Comparison of ENCODE assay signal across 21 cellular contexts in genomic region chr7:82211333-82211732, GRCh38.
"Had no signal": no experiment of that assay in that cellular context is flagged by ENCODE, and none has a peak within 500 bp of the region (broad histone marks: within the 10 kb centered on the region; RNA-seq: fewer than 3 reads in every experiment).

No MANE protein-coding gene starts in this region.

- H2AFZ ChIP-seq: hepatocyte, parathyroid adenoma had no signal

- H3K4me1 ChIP-seq: parathyroid adenoma, tibial artery had no signal

- H3K4me3 ChIP-seq: dorsolateral prefrontal cortex, heart left ventricle, hepatocyte, mucosa of descending colon, right atrium auricular region, stomach, testis, tibial artery had no signal

- H3K4me2 ChIP-seq: hepatocyte had no signal

- ATAC-seq: heart left ventricle; left lobe of liver; mucosa of descending colon; natural killer cell treated with Interleukin-12 subunit alpha and Interleukin-12 subunit beta and Interleukin-15 and Interleukin-18, amount 100 ng/mL, for 72 hours; sciatic nerve; stimulated activated effector memory CD8-positive, alpha-beta T cell treated with anti-CD3 and anti-CD28 coated beads, Interleukin-12 subunit alpha, Interleukin-12 subunit beta, amount 100 ng/mL, for 72 hours had no signal

- H3K27ac ChIP-seq: dorsolateral prefrontal cortex, heart left ventricle, hepatocyte, neutrophil, parathyroid adenoma, right atrium auricular region, stomach, testis, tibial artery had no signal

- H3K9me3 ChIP-seq: mucosa of descending colon, neutrophil, testis, tibial artery had no signal

- H3K36me3 ChIP-seq: heart left ventricle, neutrophil, right atrium auricular region, stomach, tibial artery had no signal

- H3K79me2 ChIP-seq: hepatocyte, parathyroid adenoma had no signal

- H3K27me3 ChIP-seq: dorsolateral prefrontal cortex, heart left ventricle, hepatocyte, neutrophil, right atrium auricular region, stomach, testis, tibial artery had no signal

- H3K9ac ChIP-seq: parathyroid adenoma had no signal

- DNase-seq: dorsolateral prefrontal cortex; effector CD4-positive, alpha-beta T cell; heart left ventricle; kidney; mucosa of descending colon; naive B cell; stimulated activated CD4-positive, alpha-beta T cell treated with anti-CD3 and anti-CD28 coated beads, Interleukin-2, amount 100 ng/mL, for 24 hours; stimulated activated CD4-positive, alpha-beta T cell treated with anti-CD3 and anti-CD28 coated beads, Interleukin-4, amount 100 ng/mL, for 24 hours; stimulated activated naive CD4-positive, alpha-beta T cell treated with Interleukin-2 at 50 U/mL for 16 hours; stomach; substantia nigra; testis; tibial artery had no signal
